8 cellular contexts compared by ENCODE assay signal in genomic region chr19:21505459-21506393, GRCh38. TPM values are rescaled to one million over a fixed set of nuclear protein-coding genes. Genes with fewer than 3 reads are reported as not detected.
A peak's percentile ranks its signal among the peaks of the same experiment; 100 is the strongest.
DNase-seq lines count a peak whose midpoint lies in the region; ATAC-seq and TF ChIP-seq lines count a peak whose summit lies in the region.

TSS of gene ZNF429 (plus strand) at chr19:21505602. CDS start at chr19:21505772, 170 bp downstream.

- POLR2A ChIA-PET in activated CD4-positive, alpha-beta memory T cell treated with anti-CD3 and anti-CD28 coated beads for 36 hours (lab: Charles Lee): interaction anchor here (0.7 to 2.2 kb wide), 14 partner anchors 31 to 1685 kb away, joined by 3 to 11 read pairs (median 4); partner anchors contain the start of genes ZNF100, ZNF43, ZNF506 and ZNF66

- H3K4me3 Mint-ChIP-seq in activated CD4-positive, alpha-beta memory T cell treated with anti-CD3 and anti-CD28 coated beads for 36 hours: peak within 1 kb of the TSS; percentile 100

- CTCF ChIA-PET in activated CD4-positive, alpha-beta memory T cell treated with anti-CD3 and anti-CD28 coated beads for 36 hours (lab: Charles Lee): interaction anchor here (0.5 to 2.5 kb wide), 10 partner anchors 22 to 1461 kb away, joined by 3 to 27 read pairs (median 4); partner anchors contain the start of genes ZNF100 and ZNF708

- WGBS in right lobe of liver (ENCODE audit: insufficient coverage, low coverage, low lambda C conversion rate, missing lambda C conversion rate): 0% methylated on average over 24 of the region's 43 CpGs

- H3K27ac ChIP-seq in duodenal mucosa (ENCODE audit: low read depth, low read length) (peak within 1 kb of the TSS; percentile 80), right lobe of liver (peak within 1 kb of the TSS; percentile 90 to 94 (median 93))

- H3K4me1 Mint-ChIP-seq in activated CD4-positive, alpha-beta memory T cell treated with anti-CD3 and anti-CD28 coated beads for 36 hours (ENCODE audit: low read depth): peaks cover 33% of the 10 kb centered on the region

- no peaks in the 10 kb centered on the region for H3K27me3 Mint-ChIP-seq in activated CD4-positive, alpha-beta memory T cell treated with anti-CD3 and anti-CD28 coated beads for 36 hours

- H3K9ac ChIP-seq in duodenal mucosa (ENCODE audit: low read depth in 1 of 2, low read length in 2 of 2): peak within 1 kb of the TSS; percentile 70 to 71

- TF ChIP-seq CTCF in right lobe of liver (IDR thresholded peaks at IDR 0.05): no peak

- peaks cover 6 to 8% of the 10 kb centered on the region in 2 donors for H3K9me3 ChIP-seq in duodenal mucosa (ENCODE audit: control insufficient read depth in 1 of 2, low read length in 2 of 2)
- H3K9me3 ChIP-seq in right lobe of liver: no peaks in the 10 kb centered on the region

- ATAC-seq in GM19351 (IDR thresholded peaks at IDR 0.05; ENCODE audit: unreplicated experiment): peak; percentile 99
- ATAC-seq in HG03521 (IDR thresholded peaks at IDR 0.05; ENCODE audit: unreplicated experiment): peak; percentile 99
- ATAC-seq in right lobe of liver: peak; percentile 96 to 99 (median 96)

- H3K4me1 ChIP-seq in duodenal mucosa (ENCODE audit: control insufficient read depth in 1 of 2, insufficient read depth in 2 of 2, low read length in 2 of 2) (peaks cover 0 to 3% of the 10 kb centered on the region in 2 donors), right lobe of liver (peaks cover 0 to 4% (median 2%) of the 10 kb centered on the region in 4 donors)

- H3K4me3 ChIP-seq in duodenal mucosa (ENCODE audit: low read depth in 1 of 2, low read length in 2 of 2): peak within 1 kb of the TSS; percentile 78 to 91
- H3K4me3 ChIP-seq in right lobe of liver: peak within 1 kb of the TSS; percentile 68 to 72 (median 68)

- intact Hi-C loops in activated CD4-positive, alpha-beta memory T cell treated with anti-CD3 and anti-CD28 coated beads for 36 hours (cut with micrococcal nuclease): loop anchor here (1.0 to 10.0 kb wide), 8 partner anchors 63 to 731 kb away; partner anchors contain the start of genes ZNF100, ZNF43, ZNF430 and ZNF493
- intact Hi-C loops in right lobe of liver (cut with DNase I): no loop called here

- DNase-seq in C1 segment of cervical spinal cord (lab: John Stamatoyannopoulos, UW) (peak; percentile 45 to 94 (median 86)), NCI-H748 (lab: John Stamatoyannopoulos, UW; ENCODE audit: unreplicated experiment) (peak; percentile 95), right lobe of liver (peak; percentile 89 to 94 (median 93))
- peak; percentile 94 for DNase-seq in activated CD4-positive, alpha-beta memory T cell treated with anti-CD3 and anti-CD28 coated beads for 36 hours
- peak; percentile 93 for DNase-seq in stimulated activated CD4-positive, alpha-beta T cell treated with anti-CD3 and anti-CD28 coated beads, Interleukin-4, amount 100 ng/mL, for 24 hours

- peaks cover 24% of the 10 kb centered on the region for H3K36me3 Mint-ChIP-seq in activated CD4-positive, alpha-beta memory T cell treated with anti-CD3 and anti-CD28 coated beads for 36 hours

- H3K27me3 ChIP-seq in duodenal mucosa (ENCODE audit: control insufficient read depth in 1 of 2, insufficient read depth in 2 of 2, low read length in 2 of 2): no peaks in the 10 kb centered on the region
- H3K27me3 ChIP-seq in right lobe of liver: no peaks in the 10 kb centered on the region

- peaks cover 0 to 2% of the 10 kb centered on the region in 2 donors for H3K36me3 ChIP-seq in duodenal mucosa (ENCODE audit: control insufficient read depth in 1 of 2, insufficient read depth in 2 of 2, low read length in 2 of 2)
- H3K36me3 ChIP-seq in right lobe of liver: peaks cover 0 to 2% (median 0%) of the 10 kb centered on the region in 4 donors

- peak; percentile 87 for TF ChIP-seq POLR2A in right lobe of liver (IDR thresholded peaks at IDR 0.05)

- peak within 1 kb of the TSS; percentile 99 for H3K27ac Mint-ChIP-seq in activated CD4-positive, alpha-beta memory T cell treated with anti-CD3 and anti-CD28 coated beads for 36 hours

- peaks cover 4% of the 10 kb centered on the region for H3K9me3 Mint-ChIP-seq in activated CD4-positive, alpha-beta memory T cell treated with anti-CD3 and anti-CD28 coated beads for 36 hours

RNA-seq across cellular contexts. Expression of gene ZNF429, which starts in this region (rescaled TPM):
- total RNA-seq in activated CD4-positive, alpha-beta memory T cell treated with anti-CD3 and anti-CD28 coated beads for 36 hours: 1 to 10 TPM; 9.0 to 9.5 TPM
- 1 to 10 TPM; 4.8 to 9.6 (median 7.6) TPM for total RNA-seq in right lobe of liver

Comparison
In these comparisons a context has a peak if more than half of its experiments do, and no peak if none do; other contexts are left out.
1. Peak in every context shown above with its lines: DNase-seq, ATAC-seq, H3K4me3 ChIP-seq and H3K27ac ChIP-seq.